Comparison of ENCODE assay signal across 2 cellular contexts in the genomic region with DNA sequence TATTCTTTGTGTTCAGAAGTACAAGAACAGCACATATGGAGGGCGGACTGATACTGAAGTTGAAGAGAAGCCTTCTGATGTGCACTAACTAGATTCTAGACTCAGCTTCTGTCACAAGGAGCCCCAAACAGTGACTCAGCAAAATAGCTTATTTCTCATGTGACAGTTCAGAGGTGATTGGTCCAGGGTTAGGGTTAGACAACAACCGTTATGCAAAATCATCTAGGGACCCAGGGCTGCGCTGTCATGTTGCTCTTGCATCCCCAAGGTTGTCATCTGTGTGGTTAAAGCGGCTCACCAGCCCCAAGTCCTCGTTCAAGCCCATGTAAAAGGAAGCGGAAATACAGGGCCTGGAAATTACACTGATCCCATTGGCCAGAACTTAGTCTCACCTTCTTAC. TPM values are rescaled to one million over a fixed set of nuclear protein-coding genes. Genes with fewer than 3 reads are reported as not detected.
"Had no signal": no experiment of that assay in that cellular context is flagged by ENCODE, and none has a peak within 500 bp of the region (broad histone marks: within the 10 kb centered on the region; RNA-seq: fewer than 3 reads in every experiment).

No MANE protein-coding gene starts in this region.

RNA-seq across cellular contexts. Expression of gene NPIPB9, which starts 30.1 kb away (rescaled TPM):
- total RNA-seq: HT-29, IMR-90 had no signal
